ENCODE assay signal across 8 cellular contexts in the genomic region with DNA sequence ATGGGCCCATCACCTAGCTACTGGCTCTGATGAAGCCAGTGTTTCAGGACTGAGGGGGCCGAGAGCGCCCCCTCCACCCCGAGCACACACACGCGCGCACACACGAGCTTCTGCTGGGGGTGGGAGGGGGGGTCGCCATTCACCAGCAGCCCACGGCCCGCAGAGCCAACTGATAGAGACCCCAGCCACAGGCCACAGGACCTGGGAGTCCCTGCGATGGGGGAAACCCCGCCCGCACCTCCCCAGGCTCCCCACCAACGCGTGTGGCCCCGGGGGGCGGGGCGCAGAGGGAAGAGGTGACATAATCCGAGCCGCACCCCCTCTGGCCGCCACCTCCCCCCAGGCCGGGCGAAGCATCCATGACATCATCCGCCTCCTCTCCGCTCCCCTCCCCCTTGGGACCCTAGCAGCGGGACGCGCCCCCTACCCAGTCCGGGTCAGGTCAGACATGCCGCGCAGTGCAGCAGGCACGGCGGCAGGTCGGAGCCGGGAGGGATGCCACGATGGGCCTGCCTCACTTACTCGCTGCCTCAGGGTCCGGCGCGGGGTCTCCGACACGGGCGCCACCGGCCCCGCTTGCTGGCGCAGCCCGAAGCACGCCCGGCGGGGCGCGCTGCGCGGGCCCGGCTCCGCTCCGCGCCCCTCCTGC. TPM values are rescaled to one million over a fixed set of nuclear protein-coding genes. Genes with fewer than 3 reads are reported as not detected.
DNase-seq lines count a peak whose midpoint lies in the region; ATAC-seq lines count a peak whose summit lies in the region.

Gene LZTS3, minus strand, starts transcription at position 617 of the 649 bp plus-strand sequence. CDS start 6,386 bp downstream, outside the sequence.

- ATAC-seq in HG02943 (IDR thresholded peaks at IDR 0.05; ENCODE audit: low read depth, unreplicated experiment): peak; percentile 34

- intact Hi-C loops in activated CD4-positive, alpha-beta T cell treated with anti-CD3 and anti-CD28 coated beads, Interleukin-2, amount 10 ng/mL, durations not matched to agents 24 days and 14 days (cut with micrococcal nuclease): loop anchor here (1.0 to 2.0 kb wide), 2 partner anchors 14 to 66 kb away; partner anchors contain the start of genes FASTKD5, SLC4A11 and UBOX5
- intact Hi-C loops in dendritic cell treated with granulocyte-macrophage colony-stimulating factor and Interleukin-4, amounts not matched to agents 40 ng/mL and 50 ng/mL, for 4 days (cut with micrococcal nuclease): no loop called here

- DNase-seq in NCI-H524 (lab: John Stamatoyannopoulos, UW): peak; percentile 69 to 78
- DNase-seq in NCI-H524 treated with DMSO at 0.1 percent for 48 hours (lab: John Stamatoyannopoulos, UW): no peak
- peak; percentile 90 for DNase-seq in NCI-H2171 (lab: John Stamatoyannopoulos, UW)
- DNase-seq in activated CD4-positive, alpha-beta T cell treated with anti-CD3 and anti-CD28 coated beads, Interleukin-2, amount 10 ng/mL, durations not matched to agents 24 days and 14 days: peak; percentile 95
- DNase-seq in lung microvascular endothelial cell (ENCODE audit: low read depth in 2 of 2): peak; percentile 57 to 68
- DNase-seq in stimulated activated CD4-positive, alpha-beta T cell treated with anti-CD3 and anti-CD28 coated beads, TNF-alpha, amount 100 ng/mL, for 48 hours (ENCODE audit: low read depth in 3 of 3): peak; percentile 44 to 64 (median 44)

- no peaks in the 10 kb centered on the region for H3K36me3 Mint-ChIP-seq in activated CD4-positive, alpha-beta T cell treated with anti-CD3 and anti-CD28 coated beads, Interleukin-2, amount 10 ng/mL, durations not matched to agents 24 days and 14 days (ENCODE audit: low read depth)
- H3K36me3 Mint-ChIP-seq in dendritic cell treated with granulocyte-macrophage colony-stimulating factor and Interleukin-4, amounts not matched to agents 40 ng/mL and 50 ng/mL, for 4 days (ENCODE audit: low read depth): no peaks in the 10 kb centered on the region

- H3K27ac Mint-ChIP-seq in activated CD4-positive, alpha-beta T cell treated with anti-CD3 and anti-CD28 coated beads, Interleukin-2, amount 10 ng/mL, durations not matched to agents 24 days and 14 days: peak within 1 kb of the TSS; percentile 74
- peak within 1 kb of the TSS; percentile 56 for H3K27ac Mint-ChIP-seq in dendritic cell treated with granulocyte-macrophage colony-stimulating factor and Interleukin-4, amounts not matched to agents 40 ng/mL and 50 ng/mL, for 4 days

- H3K9me3 Mint-ChIP-seq in activated CD4-positive, alpha-beta T cell treated with anti-CD3 and anti-CD28 coated beads, Interleukin-2, amount 10 ng/mL, durations not matched to agents 24 days and 14 days: no peaks in the 10 kb centered on the region
- H3K9me3 Mint-ChIP-seq in dendritic cell treated with granulocyte-macrophage colony-stimulating factor and Interleukin-4, amounts not matched to agents 40 ng/mL and 50 ng/mL, for 4 days: no peaks in the 10 kb centered on the region

- H3K4me1 Mint-ChIP-seq in activated CD4-positive, alpha-beta T cell treated with anti-CD3 and anti-CD28 coated beads, Interleukin-2, amount 10 ng/mL, durations not matched to agents 24 days and 14 days: peaks cover 6% of the 10 kb centered on the region
- H3K4me1 Mint-ChIP-seq in dendritic cell treated with granulocyte-macrophage colony-stimulating factor and Interleukin-4, amounts not matched to agents 40 ng/mL and 50 ng/mL, for 4 days (ENCODE audit: low read depth): peaks cover 26% of the 10 kb centered on the region

- H3K4me3 Mint-ChIP-seq in activated CD4-positive, alpha-beta T cell treated with anti-CD3 and anti-CD28 coated beads, Interleukin-2, amount 10 ng/mL, durations not matched to agents 24 days and 14 days: peak within 1 kb of the TSS; percentile 87
- peak within 1 kb of the TSS; percentile 86 for H3K4me3 Mint-ChIP-seq in dendritic cell treated with granulocyte-macrophage colony-stimulating factor and Interleukin-4, amounts not matched to agents 40 ng/mL and 50 ng/mL, for 4 days

- peaks cover 61% of the 10 kb centered on the region for H3K27me3 Mint-ChIP-seq in activated CD4-positive, alpha-beta T cell treated with anti-CD3 and anti-CD28 coated beads, Interleukin-2, amount 10 ng/mL, durations not matched to agents 24 days and 14 days
- H3K27me3 Mint-ChIP-seq in dendritic cell treated with granulocyte-macrophage colony-stimulating factor and Interleukin-4, amounts not matched to agents 40 ng/mL and 50 ng/mL, for 4 days: peaks cover 79% of the 10 kb centered on the region

RNA-seq across cellular contexts. Expression of gene LZTS3, which starts in this region (rescaled TPM):
- total RNA-seq in activated CD4-positive, alpha-beta T cell treated with anti-CD3 and anti-CD28 coated beads, Interleukin-2, amount 10 ng/mL, durations not matched to agents 24 days and 14 days: 0.54 and 0.69 TPM in 2 replicates
- total RNA-seq in lung microvascular endothelial cell: 3.1 and 7.7 TPM in 2 replicates

Comparison
In these comparisons a context has a peak if more than half of its experiments do, and no peak if none do; other contexts are left out.
1. Peak in DNase-seq in activated CD4-positive, alpha-beta T cell treated with anti-CD3 and anti-CD28 coated beads, Interleukin-2, amount 10 ng/mL, durations not matched to agents 24 days and 14 days; RNA of the gene not detected or under 1 TPM.